Comparison of ENCODE assay signal across 15 cellular contexts in the genomic region with DNA sequence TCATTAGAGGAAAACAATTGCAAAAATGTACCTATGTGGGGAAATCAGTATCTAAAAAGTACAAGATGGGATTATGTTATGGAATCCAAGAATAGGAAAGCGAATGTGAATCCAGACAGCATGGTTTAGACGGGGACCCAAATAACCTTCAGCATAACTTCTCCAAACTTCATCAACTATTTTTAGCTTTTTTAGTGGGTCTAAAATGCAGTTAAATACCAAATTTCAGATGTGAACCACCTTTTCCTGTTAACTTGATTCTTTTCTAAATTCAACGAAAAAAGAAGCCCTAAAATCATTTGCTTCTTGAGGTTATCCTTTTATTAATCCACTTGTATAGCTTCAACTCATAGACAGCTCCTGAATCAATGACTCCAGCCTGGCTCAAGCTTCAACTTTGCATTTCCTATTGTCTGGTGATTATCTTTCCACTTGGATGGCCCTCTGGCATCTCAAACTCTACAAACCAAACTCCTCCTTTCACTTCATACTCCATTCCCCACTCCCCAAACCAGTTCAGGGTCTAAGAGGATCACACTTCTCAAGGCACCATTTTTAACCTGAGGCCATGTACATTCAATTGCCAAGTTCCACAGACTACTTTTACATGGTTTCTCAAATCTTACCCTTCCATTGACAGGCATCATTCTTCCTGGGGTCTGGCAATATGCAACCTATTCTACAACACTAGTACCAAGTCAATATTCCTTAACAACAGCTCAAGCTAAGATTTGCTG. TPM values are rescaled to one million over a fixed set of nuclear protein-coding genes. Genes with fewer than 3 reads are reported as not detected.
DNase-seq lines count a peak whose midpoint lies in the region; ATAC-seq and TF ChIP-seq lines count a peak whose summit lies in the region.
"Had no signal": no experiment of that assay in that cellular context is flagged by ENCODE, and none has a peak within 500 bp of the region (broad histone marks: within the 10 kb centered on the region; RNA-seq: fewer than 3 reads in every experiment).

No MANE protein-coding gene starts in this region.

- H3K27ac ChIP-seq in coronary artery (peak overlapping the region; percentile 7 to 18), mesenchymal stem cell (ENCODE audit: low read length, poor library complexity, severe bottlenecking) (peak overlapping the region; percentile 85), tibial artery (peak overlapping the region; percentile 45 to 98)

- H2AFZ ChIP-seq in mesenchymal stem cell (ENCODE audit: low read depth, low read length), result no peak overlapping the region

- no peak overlapping the region for H2BK5ac ChIP-seq in mesenchymal stem cell (ENCODE audit: low read depth, low read length, poor library complexity, severe bottlenecking)

- peaks cover 11% of the 10 kb centered on the region for H3K4me1 ChIP-seq in mesenchymal stem cell (ENCODE audit: control insufficient read depth, insufficient read depth, low read depth, low read length)
- H3K4me1 ChIP-seq in tibial artery, result peaks cover 0 to 93% (median 61%) of the 10 kb centered on the region in 4 donors

- no peak for ATAC-seq in stimulated activated naive CD8-positive, alpha-beta T cell treated with anti-CD3 and anti-CD28 coated beads, Interleukin-15, Interleukin-2, amounts not matched to agents 100 U/mL and 50 U/mL, for 24 hours
- no peak for ATAC-seq in GM18861 (IDR thresholded peaks at IDR 0.05; ENCODE audit: unreplicated experiment)

- no peak overlapping the region for H3K4me2 ChIP-seq in mesenchymal stem cell (ENCODE audit: low read length, poor library complexity, severe bottlenecking)

- H3K23ac ChIP-seq in mesenchymal stem cell (ENCODE audit: low read length in 2 of 2), result no peak overlapping the region

- no peak overlapping the region for H3K4ac ChIP-seq in mesenchymal stem cell (ENCODE audit: low read depth in 1 of 2, low read length in 2 of 2)

- TF ChIP-seq EP300 in Ishikawa (IDR thresholded peaks at IDR 0.05; ENCODE audit: borderline replicate concordance), result peak; percentile 43; the same call in 1 of the 2 replicates

- intact Hi-C loops in tibial artery (cut with DNase I; ENCODE audit: low total_unique reads), result loop anchor here (5.0 kb wide), 1 partner anchor 294 kb away; no protein-coding TSS in a partner anchor

- TF ChIP-seq RAD21 in Ishikawa (IDR thresholded peaks at IDR 0.05; ENCODE audit: low read depth), result no peak

- no peak for DNase-seq in coronary artery (ENCODE audit: low spot score)
- peak; percentile 28 for DNase-seq in mesenchymal stem cell
- DNase-seq in tibial artery, result no peak
- DNase-seq in NCI-H2196 treated with DMSO at 0.1 percent for 48 hours (lab: John Stamatoyannopoulos, UW; ENCODE audit: unreplicated experiment), result no peak
- no peak for DNase-seq in DMS53 treated with DMSO at 0.1 percent for 48 hours (lab: John Stamatoyannopoulos, UW; ENCODE audit: unreplicated experiment)
- DNase-seq in stimulated activated naive CD8-positive, alpha-beta T cell treated with anti-CD3 and anti-CD28 coated beads, Interleukin-15, Interleukin-2, amounts not matched to agents 100 U/mL and 50 U/mL, for 24 hours, result no peak
- DNase-seq: activated CD4-positive, CD25-positive, alpha-beta regulatory T cell treated with anti-CD3 and anti-CD28 coated beads, Interleukin-2, amount 50 U/mL, for 72 hours; activated naive CD4-positive, alpha-beta T cell treated with anti-CD3 and anti-CD28 coated beads, Interleukin-2, amount 50 U/mL, for 16 hours; DND-41; HCEC 1CT; NCI-H187; SHP77 treated with DMSO at 0.1 percent for 48 hours; stimulated activated CD4-positive, alpha-beta T cell treated with anti-CD3 and anti-CD28 coated beads, Interleukin-4, amount 100 ng/mL, for 24 hours had no signal

- H3K9me3 ChIP-seq in mesenchymal stem cell (ENCODE audit: control insufficient read depth, low read length) (no peaks in the 10 kb centered on the region), tibial artery (no peaks in the 10 kb centered on the region)

- H3K9ac ChIP-seq in mesenchymal stem cell (ENCODE audit: low read length), result peak overlapping the region; percentile 59

- H4K8ac ChIP-seq in mesenchymal stem cell (ENCODE audit: low read length), result no peak overlapping the region

- 65% methylated on average over 3 of the region's 3 CpGs for WGBS in mesenchymal stem cell

- H3K4me3 ChIP-seq in coronary artery (no peak overlapping the region), mesenchymal stem cell (ENCODE audit: insufficient read depth in 1 of 2, low read depth in 1 of 2, low read length in 2 of 2) (no peak overlapping the region), tibial artery (no peak overlapping the region)

- H2BK120ac ChIP-seq in mesenchymal stem cell (ENCODE audit: low read depth, low read length), result no peak overlapping the region

- peaks cover 8% of the 10 kb centered on the region for H3K79me1 ChIP-seq in mesenchymal stem cell (replicated peaks; ENCODE audit: low read length, poor library complexity, severe bottlenecking)

- no peak overlapping the region for H2BK15ac ChIP-seq in mesenchymal stem cell (ENCODE audit: low read depth, poor library complexity, severe bottlenecking)

- no peaks in the 10 kb centered on the region for H3K27me3 ChIP-seq in mesenchymal stem cell (ENCODE audit: control insufficient read depth in 1 of 2, insufficient read depth in 1 of 2, low read length in 2 of 2)
- no peaks in the 10 kb centered on the region for H3K27me3 ChIP-seq in tibial artery

- TF ChIP-seq CTCF in coronary artery (IDR thresholded peaks at IDR 0.05) (no peak), tibial artery (IDR thresholded peaks at IDR 0.05) (no peak)

- no peak overlapping the region for H3K18ac ChIP-seq in mesenchymal stem cell (ENCODE audit: low read depth in 1 of 2, low read length in 2 of 2)

- peaks cover 9 to 11% of the 10 kb centered on the region in 2 experiments for H3K36me3 ChIP-seq in mesenchymal stem cell (ENCODE audit: control insufficient read depth in 1 of 2, insufficient read depth in 2 of 2, low read depth in 1 of 2, low read length in 2 of 2)
- H3K36me3 ChIP-seq in tibial artery, result peaks cover 10 to 12% (median 12%) of the 10 kb centered on the region in 3 donors

- H2AK5ac ChIP-seq in mesenchymal stem cell (ENCODE audit: low read length, severe bottlenecking), result peak overlapping the region; percentile 41

- H4K91ac ChIP-seq in mesenchymal stem cell (ENCODE audit: low read length), result no peak overlapping the region

- H2BK12ac ChIP-seq in mesenchymal stem cell (ENCODE audit: low read length in 2 of 2), result no peak overlapping the region

- H3K14ac ChIP-seq in mesenchymal stem cell (ENCODE audit: low read length in 2 of 2), result no peak overlapping the region

TF ChIP-seq in Ishikawa, 13 proteins besides CTCF, POLR2A, EP300 and RAD21:
- peak; percentile 75 for TF ChIP-seq TEAD4 (IDR thresholded peaks at IDR 0.05)
- TF ChIP-seq, protein P1, sequence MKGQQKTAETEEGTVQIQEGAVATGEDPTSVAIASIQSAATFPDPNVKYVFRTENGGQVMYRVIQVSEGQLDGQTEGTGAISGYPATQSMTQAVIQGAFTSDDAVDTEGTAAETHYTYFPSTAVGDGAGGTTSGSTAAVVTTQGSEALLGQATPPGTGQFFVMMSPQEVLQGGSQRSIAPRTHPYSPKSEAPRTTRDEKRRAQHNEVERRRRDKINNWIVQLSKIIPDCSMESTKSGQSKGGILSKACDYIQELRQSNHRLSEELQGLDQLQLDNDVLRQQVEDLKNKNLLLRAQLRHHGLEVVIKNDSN (IDR thresholded peaks at IDR 0.05), result no peak

RNA-seq across cellular contexts. Expression of a gene that starts 7.4 kb away (rescaled TPM):
- 109 TPM for polyA plus RNA-seq in mesenchymal stem cell (2013, experiment 1 of 2)
- 106 TPM for polyA plus RNA-seq in mesenchymal stem cell (2013, experiment 2 of 2)

RNA-seq across cellular contexts. Expression of a gene that starts 57.1 kb away (rescaled TPM):
- polyA plus RNA-seq in mesenchymal stem cell (2013, experiment 1 of 2), result 232 TPM
- 236 TPM for polyA plus RNA-seq in mesenchymal stem cell (2013, experiment 2 of 2)

Comparison
In these comparisons a context has a peak if more than half of its experiments do, and no peak if none do; other contexts are left out.
1. H3K27ac ChIP-seq: peak in every context shown above with its lines; median percentile 85 in mesenchymal stem cell; 72 in tibial artery; 12 in coronary artery.